8 cellular contexts compared by ENCODE assay signal in genomic region chr1:205210876-205211838, GRCh38. TPM values are rescaled to one million over a fixed set of nuclear protein-coding genes. Genes with fewer than 3 reads are reported as not detected.
DNase-seq lines count a peak whose midpoint lies in the region; ATAC-seq and TF ChIP-seq lines count a peak whose summit lies in the region.

Gene DSTYK, minus strand, starts transcription at chr1:205211702. Its CDS starts 167 bp downstream, at chr1:205211535.

- no peaks in the 10 kb centered on the region for H3K27me3 Mint-ChIP-seq in CD8-positive, alpha-beta T cell (ENCODE audit: low read depth)

- POLR2A ChIA-PET in CD8-positive, alpha-beta T cell (lab: Charles Lee), result interaction anchor here (0.6 to 2.4 kb wide), 6 partner anchors 18 to 705 kb away, joined by 3 to 17 read pairs (median 4); partner anchors contain the start of genes ELK4 and TMCC2
- POLR2A ChIA-PET in activated CD8-positive, alpha-beta memory T cell treated with anti-CD3 and anti-CD28 coated beads for 36 hours (lab: Charles Lee), result interaction anchor here (0.6 to 1.9 kb wide), 5 partner anchors 11 to 88 kb away, joined by 3 to 10 read pairs (median 4); partner anchors contain the start of gene TMCC2

- peak within 1 kb of the TSS; percentile 55 for H3K4me3 ChIP-seq in CD8-positive, alpha-beta T cell (ENCODE audit: low read depth, low read length)

- DNase-seq in CD8-positive, alpha-beta T cell, result peak; percentile 83 to 94 (median 90)
- DNase-seq in HS-5 (ENCODE audit: low read depth) (peak; percentile 83), NOMO-1 (lab: John Stamatoyannopoulos, UW; ENCODE audit: unreplicated experiment in 2 of 2) (peak; percentile 88), lung microvascular endothelial cell (ENCODE audit: low read depth in 2 of 2) (peak; percentile 97)
- peak; percentile 81 for DNase-seq in effector CD8-positive, alpha-beta T cell (lab: John Stamatoyannopoulos, UW)
- DNase-seq in stimulated activated CD4-positive, alpha-beta T cell treated with anti-CD3 and anti-CD28 coated beads, TNF-alpha, amount 100 ng/mL, for 4 hours (ENCODE audit: low read depth in 3 of 3), result peak; percentile 85 to 86 (median 86)

- H3K36me3 ChIP-seq in CD8-positive, alpha-beta T cell (ENCODE audit: insufficient read depth, low read length), result no peaks in the 10 kb centered on the region

- H3K36me3 Mint-ChIP-seq in CD8-positive, alpha-beta T cell, result peaks cover 8% of the 10 kb centered on the region

- peak within 1 kb of the TSS; percentile 80 for H3K27ac ChIP-seq in CD8-positive, alpha-beta T cell (ENCODE audit: low read depth, low read length)

- H3K27ac Mint-ChIP-seq in CD8-positive, alpha-beta T cell, result peak within 1 kb of the TSS; percentile 98

- no peaks in the 10 kb centered on the region for H3K9me3 ChIP-seq in CD8-positive, alpha-beta T cell (ENCODE audit: low read length)

- no peak for TF ChIP-seq CTCF in CD8-positive, alpha-beta T cell (IDR thresholded peaks at IDR 0.05)

- intact Hi-C loops in CD8-positive, alpha-beta T cell (cut with DNase I, micrococcal nuclease), result loop anchor here (1.0 to 5.0 kb wide), 14 partner anchors 16 to 1402 kb away; partner anchors contain the start of genes EIF2D (in 2 of the 2), NUAK2 (in 2 of the 2), TMCC2 (in 2 of the 2) and ELK4 (in 1 of the 2)

- CTCF ChIA-PET in CD8-positive, alpha-beta T cell (lab: Charles Lee), result interaction anchor here (0.6 to 1.4 kb wide), 5 partner anchors 16 to 381 kb away, joined by 3 to 5 read pairs (median 3); partner anchors contain the start of gene TMCC2
- CTCF ChIA-PET in activated CD8-positive, alpha-beta memory T cell treated with anti-CD3 and anti-CD28 coated beads for 36 hours (lab: Charles Lee), result interaction anchor here (1.3 to 2.4 kb wide), 2 partner anchors 12 to 62 kb away, joined by 3 to 8 read pairs; no protein-coding TSS in a partner anchor

- ATAC-seq in CD8-positive, alpha-beta T cell, result peak; percentile 92
- peak; percentile 88 for ATAC-seq in GM19463 (IDR thresholded peaks at IDR 0.05; ENCODE audit: unreplicated experiment)

- no peaks in the 10 kb centered on the region for H3K9me3 Mint-ChIP-seq in CD8-positive, alpha-beta T cell

- H3K4me1 ChIP-seq in CD8-positive, alpha-beta T cell (ENCODE audit: insufficient read depth, low read length), result peaks cover 15% of the 10 kb centered on the region

- peaks cover 50% of the 10 kb centered on the region for H3K4me1 Mint-ChIP-seq in CD8-positive, alpha-beta T cell (ENCODE audit: low read depth)

- H3K27me3 ChIP-seq in CD8-positive, alpha-beta T cell (ENCODE audit: insufficient read depth, low read length), result no peaks in the 10 kb centered on the region

- peak within 1 kb of the TSS; percentile 96 for H3K4me3 Mint-ChIP-seq in CD8-positive, alpha-beta T cell

RNA-seq across cellular contexts. Expression of gene DSTYK, which starts in this region (rescaled TPM):
- 10 to 100 TPM; 15.4 to 17.2 TPM for total RNA-seq in CD8-positive, alpha-beta T cell
- 10 to 100 TPM; 18.0 to 18.1 TPM for total RNA-seq in activated CD8-positive, alpha-beta memory T cell treated with anti-CD3 and anti-CD28 coated beads for 36 hours
- total RNA-seq in lung microvascular endothelial cell, result 8.9 and 10.9 TPM in 2 replicates

Comparison
In these comparisons a context has a peak if more than half of its experiments do, and no peak if none do; other contexts are left out.
1. Peak in every context shown above with its lines: DNase-seq, ATAC-seq, H3K4me3 ChIP-seq and H3K27ac ChIP-seq.